2 cellular contexts compared by ENCODE assay signal in the genomic region with DNA sequence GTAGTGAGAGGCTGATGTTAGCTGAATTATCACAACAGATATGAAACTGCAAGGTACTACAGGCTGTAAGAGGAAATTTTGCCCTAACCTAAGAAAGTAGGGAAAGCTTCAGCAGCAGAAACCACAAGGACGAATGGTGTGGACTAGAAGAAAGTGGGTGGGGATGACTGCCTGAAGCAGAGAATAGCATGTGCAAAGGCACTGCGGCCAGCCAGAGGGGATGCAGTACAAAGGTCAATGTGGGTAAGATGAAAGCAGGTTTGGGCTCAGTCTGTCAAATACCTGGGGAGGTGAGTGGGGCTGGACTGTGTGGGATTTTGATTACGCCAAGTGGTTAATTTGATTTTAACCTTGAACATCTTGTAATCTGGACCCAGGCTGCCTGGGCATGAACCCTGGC.
TF ChIP-seq lines count a peak whose summit lies in the region.

No MANE protein-coding gene starts in this region.

TF ChIP-seq in HepG2, 621 proteins besides CTCF, POLR2A, EP300 and RAD21:
- TF ChIP-seq U2AF1 (optimal IDR thresholded peaks at IDR 0.05; ENCODE audit: low read depth, low read length) (no peak), ZMYM3 (CRISPR knock-in tag; IDR thresholded peaks at IDR 0.05) (0 out of 2 replicates have a peak, but pooled peaks have one; percentile 18)

TF ChIP-seq in WTC11, 78 proteins besides CTCF, POLR2A, EP300 and RAD21 (continued from another document):
- TF ChIP-seq, protein P1, sequence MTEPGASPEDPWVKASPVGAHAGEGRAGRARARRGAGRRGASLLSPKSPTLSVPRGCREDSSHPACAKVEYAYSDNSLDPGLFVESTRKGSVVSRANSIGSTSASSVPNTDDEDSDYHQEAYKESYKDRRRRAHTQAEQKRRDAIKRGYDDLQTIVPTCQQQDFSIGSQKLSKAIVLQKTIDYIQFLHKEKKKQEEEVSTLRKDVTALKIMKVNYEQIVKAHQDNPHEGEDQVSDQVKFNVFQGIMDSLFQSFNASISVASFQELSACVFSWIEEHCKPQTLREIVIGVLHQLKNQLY (CRISPR knock-in tag; IDR thresholded peaks at IDR 0.05), result no peak
- TF ChIP-seq JUN (CRISPR knock-in tag; IDR thresholded peaks at IDR 0.05) (no peak), TEAD1 (CRISPR knock-in tag; IDR thresholded peaks at IDR 0.05) (no peak), ATF1 (CRISPR knock-in tag; IDR thresholded peaks at IDR 0.05) (no peak), FOXP1 (CRISPR knock-in tag; IDR thresholded peaks at IDR 0.05; ENCODE audit: borderline replicate concordance) (no peak), MXD4 (CRISPR knock-in tag; IDR thresholded peaks at IDR 0.05; ENCODE audit: borderline replicate concordance) (no peak), ELF4 (CRISPR knock-in tag; IDR thresholded peaks at IDR 0.05; ENCODE audit: low read depth) (no peak), MYBL2 (CRISPR knock-in tag; IDR thresholded peaks at IDR 0.05) (no peak), ZBTB21 (CRISPR knock-in tag; IDR thresholded peaks at IDR 0.05; ENCODE audit: borderline replicate concordance) (no peak), ZNF396 (CRISPR knock-in tag; IDR thresholded peaks at IDR 0.05; ENCODE audit: borderline replicate concordance) (no peak)
- TF ChIP-seq, protein P2, sequence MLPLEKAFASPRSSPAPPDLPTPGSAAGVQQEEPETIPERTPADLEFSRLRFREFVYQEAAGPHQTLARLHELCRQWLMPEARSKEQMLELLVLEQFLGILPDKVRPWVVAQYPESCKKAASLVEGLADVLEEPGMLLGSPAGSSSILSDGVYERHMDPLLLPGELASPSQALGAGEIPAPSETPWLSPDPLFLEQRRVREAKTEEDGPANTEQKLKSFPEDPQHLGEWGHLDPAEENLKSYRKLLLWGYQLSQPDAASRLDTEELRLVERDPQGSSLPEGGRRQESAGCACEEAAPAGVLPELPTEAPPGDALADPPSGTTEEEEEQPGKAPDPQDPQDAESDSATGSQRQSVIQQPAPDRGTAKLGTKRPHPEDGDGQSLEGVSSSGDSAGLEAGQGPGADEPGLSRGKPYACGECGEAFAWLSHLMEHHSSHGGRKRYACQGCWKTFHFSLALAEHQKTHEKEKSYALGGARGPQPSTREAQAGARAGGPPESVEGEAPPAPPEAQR (CRISPR knock-in tag; IDR thresholded peaks at IDR 0.05), result no peak
- TF ChIP-seq, protein P3, sequence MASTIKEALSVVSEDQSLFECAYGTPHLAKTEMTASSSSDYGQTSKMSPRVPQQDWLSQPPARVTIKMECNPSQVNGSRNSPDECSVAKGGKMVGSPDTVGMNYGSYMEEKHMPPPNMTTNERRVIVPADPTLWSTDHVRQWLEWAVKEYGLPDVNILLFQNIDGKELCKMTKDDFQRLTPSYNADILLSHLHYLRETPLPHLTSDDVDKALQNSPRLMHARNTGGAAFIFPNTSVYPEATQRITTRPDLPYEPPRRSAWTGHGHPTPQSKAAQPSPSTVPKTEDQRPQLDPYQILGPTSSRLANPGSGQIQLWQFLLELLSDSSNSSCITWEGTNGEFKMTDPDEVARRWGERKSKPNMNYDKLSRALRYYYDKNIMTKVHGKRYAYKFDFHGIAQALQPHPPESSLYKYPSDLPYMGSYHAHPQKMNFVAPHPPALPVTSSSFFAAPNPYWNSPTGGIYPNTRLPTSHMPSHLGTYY (CRISPR knock-in tag; IDR thresholded peaks at IDR 0.05), result no peak
